In genomic region chr15:58182460-58183163, GRCh38 we compare ENCODE assay signal across 8 cellular contexts. TPM values are rescaled to one million over a fixed set of nuclear protein-coding genes. Genes with fewer than 3 reads are reported as not detected.
DNase-seq lines count a peak whose midpoint lies in the region; ATAC-seq, FAIRE-seq and TF ChIP-seq lines count a peak whose summit lies in the region.

No MANE protein-coding gene starts in this region.

- TF ChIP-seq CTCF in GM12865 (IDR thresholded peaks at IDR 0.05; ENCODE audit: insufficient read depth, low read depth, low read length, missing control alignments) (peak; percentile 83), bronchial epithelial cell (IDR thresholded peaks at IDR 0.05; ENCODE audit: insufficient read depth, low read length, severe bottlenecking) (peak; percentile 92), kidney (IDR thresholded peaks at IDR 0.05; ENCODE audit: borderline replicate concordance, extremely low read depth, insufficient read depth) (peak; percentile 79)

- no peaks in the 10 kb centered on the region for H3K4me1 ChIP-seq in kidney (ENCODE audit: control insufficient read depth in 1 of 2, insufficient read depth in 1 of 2, low read depth in 1 of 2, low read length in 2 of 2)

- DNase-seq in GM12865 (ENCODE audit: low read depth) (peak; percentile 55), bronchial epithelial cell (ENCODE audit: low read depth) (peak; percentile 52), kidney (peak; percentile 73)
- peak; percentile 27 to 32 for DNase-seq in stimulated activated CD4-positive, alpha-beta T cell treated with anti-CD3 and anti-CD28 coated beads, Interleukin-2, amount 100 ng/mL, for 48 hours

- no peaks in the 10 kb centered on the region for H3K36me3 ChIP-seq in bronchial epithelial cell (ENCODE audit: control insufficient read depth, insufficient read depth, low read length)
- H3K36me3 ChIP-seq in kidney (ENCODE audit: control insufficient read depth in 1 of 2, insufficient read depth in 2 of 2, low read length in 2 of 2) = no peaks in the 10 kb centered on the region

- H3K9ac ChIP-seq in kidney (ENCODE audit: low read length in 2 of 2) = no peak overlapping the region

- no peaks in the 10 kb centered on the region for H3K27me3 ChIP-seq in bronchial epithelial cell (ENCODE audit: control insufficient read depth, insufficient read depth, low read length)

- ATAC-seq in SK-N-SH treated with all-trans-retinoic acid at 6 μM for 48 hours (peak; percentile 97), GM21381 (IDR thresholded peaks at IDR 0.05; ENCODE audit: unreplicated experiment) (no peak), GM18907 (IDR thresholded peaks at IDR 0.05; ENCODE audit: unreplicated experiment) (no peak)

- H3K4me3 ChIP-seq in GM12865 (ENCODE audit: low read depth, low read length) (no peak overlapping the region), bronchial epithelial cell (ENCODE audit: low read depth, low read length) (no peak overlapping the region), kidney (ENCODE audit: low read length in 2 of 2) (no peak overlapping the region)

- intact Hi-C loops in kidney (cut with DNase I) = loop anchor here (5.0 kb wide), 1 partner anchor 110 kb away; no protein-coding TSS in a partner anchor

- H3K27ac ChIP-seq in kidney (ENCODE audit: low read depth in 2 of 2, low read length in 2 of 2) = no peak overlapping the region

- H3K9me3 ChIP-seq in kidney (ENCODE audit: control insufficient read depth in 1 of 2, low read length in 2 of 2) = no peaks in the 10 kb centered on the region

- TF ChIP-seq EP300 in Ishikawa (IDR thresholded peaks at IDR 0.05; ENCODE audit: borderline replicate concordance) = no peak

- peak; percentile 36 for FAIRE-seq in bronchial epithelial cell (lab: Jason Lieb, UNC)
- FAIRE-seq in kidney (lab: Jason Lieb, UNC) = no peak

- TF ChIP-seq RAD21 in Ishikawa (IDR thresholded peaks at IDR 0.05; ENCODE audit: low read depth) = peak; percentile 96

TF ChIP-seq in Ishikawa, 13 proteins besides CTCF, POLR2A, EP300 and RAD21:
- no peak for TF ChIP-seq CEBPB (IDR thresholded peaks at IDR 0.05)
- no peak for TF ChIP-seq EGR1 (IDR thresholded peaks at IDR 0.05)
- no peak for TF ChIP-seq TAF1 (IDR thresholded peaks at IDR 0.05; ENCODE audit: low read depth)
- no peak for TF ChIP-seq CREB1 (IDR thresholded peaks at IDR 0.05; ENCODE audit: low read depth)
- no peak for TF ChIP-seq TCF12 (IDR thresholded peaks at IDR 0.05; ENCODE audit: low read depth)
- no peak for TF ChIP-seq FOXM1 (IDR thresholded peaks at IDR 0.05; ENCODE audit: borderline replicate concordance, low read depth)
- TF ChIP-seq USF1 (IDR thresholded peaks at IDR 0.05) = no peak
- no peak for TF ChIP-seq MAX (IDR thresholded peaks at IDR 0.05)
- no peak for TF ChIP-seq NFIC (IDR thresholded peaks at IDR 0.05)
- no peak for TF ChIP-seq YY1 (IDR thresholded peaks at IDR 0.05; ENCODE audit: low read depth)
- TF ChIP-seq ZBTB7A (IDR thresholded peaks at IDR 0.05; ENCODE audit: low read depth) = no peak

TF ChIP-seq in SK-N-SH treated with all-trans-retinoic acid at 6 μM for 48 hours, 23 proteins besides CTCF, POLR2A, EP300 and RAD21:
- TF ChIP-seq PPARA (CRISPR knock-in tag; IDR thresholded peaks at IDR 0.05; ENCODE audit: borderline replicate concordance) (no peak), POU6F1 (CRISPR knock-in tag; IDR thresholded peaks at IDR 0.05; ENCODE audit: borderline replicate concordance, low read depth) (no peak), GLIS3 (CRISPR knock-in tag; IDR thresholded peaks at IDR 0.05) (no peak), RARB (CRISPR knock-in tag; IDR thresholded peaks at IDR 0.05) (no peak), ZNF8 (CRISPR knock-in tag; IDR thresholded peaks at IDR 0.05) (no peak), CREB5 (CRISPR knock-in tag; IDR thresholded peaks at IDR 0.05; ENCODE audit: low read depth) (no peak), ESRRG (CRISPR knock-in tag; IDR thresholded peaks at IDR 0.05) (no peak), ZNF70 (CRISPR knock-in tag; IDR thresholded peaks at IDR 0.05) (no peak), ZC3H10 (CRISPR knock-in tag; IDR thresholded peaks at IDR 0.05) (no peak), CSDC2 (CRISPR knock-in tag; IDR thresholded peaks at IDR 0.05) (no peak), TOX (CRISPR knock-in tag; IDR thresholded peaks at IDR 0.05; ENCODE audit: borderline replicate concordance) (no peak), SNAI2 (CRISPR knock-in tag; IDR thresholded peaks at IDR 0.05) (no peak), TSHZ2 (CRISPR knock-in tag; IDR thresholded peaks at IDR 0.05) (no peak), TCF4 (CRISPR knock-in tag; IDR thresholded peaks at IDR 0.05; ENCODE audit: borderline replicate concordance) (no peak)

RNA-seq across cellular contexts. Expression of gene AQP9, which starts 44.4 kb away (rescaled TPM):
- not detected in 2 replicates for total RNA-seq in bronchial epithelial cell
- 1.4 TPM for total RNA-seq in kidney
- polyA plus RNA-seq in kidney (ENCODE audit: insufficient read depth, low read depth, low replicate concordance) = 0.30 TPM
